Comparison of ENCODE assay signal across 8 cellular contexts in the genomic region with DNA sequence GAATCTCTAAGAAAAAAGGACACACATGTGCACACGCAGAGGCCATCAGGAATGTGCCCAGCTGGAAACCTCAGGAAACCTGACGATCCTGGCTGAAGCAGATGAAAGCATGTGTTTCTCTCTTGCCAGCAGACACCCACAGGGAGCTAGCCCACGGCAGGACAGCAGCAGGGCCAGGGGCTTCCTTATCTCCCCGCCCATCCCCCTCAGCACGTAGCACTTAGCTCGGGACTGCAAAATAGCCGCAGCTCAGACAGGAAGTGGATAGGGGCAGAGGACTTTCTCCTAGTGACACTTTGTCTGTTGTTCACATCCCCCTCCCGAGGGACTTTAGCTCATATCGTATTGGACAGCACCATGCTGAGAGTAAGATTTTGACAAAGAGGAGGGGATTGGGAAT.
DNase-seq lines count a peak whose midpoint lies in the region; ATAC-seq and TF ChIP-seq lines count a peak whose summit lies in the region.

No MANE protein-coding gene starts in this region.

- H3K27ac Mint-ChIP-seq in naive B cell, result peak overlapping the region; percentile 93 to 98 (median 98)

- no peaks in the 10 kb centered on the region for H3K9me3 Mint-ChIP-seq in naive B cell

- peak; percentile 0 for ATAC-seq in HG03442 (IDR thresholded peaks at IDR 0.05; ENCODE audit: unreplicated experiment)
- no peak for ATAC-seq in naive B cell (ENCODE audit: low read depth in 2 of 2)

- peaks cover 22 to 26% of the 10 kb centered on the region in 2 donors for H3K36me3 Mint-ChIP-seq in naive B cell

- peak overlapping the region; percentile 72 to 93 (median 82) for H3K4me3 Mint-ChIP-seq in naive B cell

- peaks cover 61 to 92% (median 90%) of the 10 kb centered on the region in 3 donors for H3K4me1 Mint-ChIP-seq in naive B cell

- H3K27me3 Mint-ChIP-seq in naive B cell, result no peaks in the 10 kb centered on the region

- DNase-seq in GM12864 (ENCODE audit: low read depth) (no peak), adrenal gland (peak in 3 of 7 donors; percentile 19 to 42 (median 26)), naive B cell (no peak), globus pallidus (ENCODE audit: low spot score) (no peak), NCI-H1417 treated with DMSO at 0.1 percent for 48 hours (lab: John Stamatoyannopoulos, UW) (no peak), NCI-H446 (lab: John Stamatoyannopoulos, UW) (no peak), NCI-H2081 (lab: John Stamatoyannopoulos, UW) (no peak)

- H3K27ac ChIP-seq in adrenal gland, result peak overlapping the region in 4 of 5 donors; percentile 9 to 95 (median 45)

- TF ChIP-seq CTCF in GM12864 (IDR thresholded peaks at IDR 0.05; ENCODE audit: low read depth, low read length, missing control alignments) (no peak), adrenal gland (IDR thresholded peaks at IDR 0.05) (no peak)

- peaks cover 10 to 31% of the 10 kb centered on the region in 2 donors for H3K4me1 ChIP-seq in adrenal gland (replicated peaks in 1 of 2)

- 51 to 58% (median 55%) methylated on average over 8 to 9 of the region's 9 CpGs for WGBS in adrenal gland, 4 donors

- TF ChIP-seq POLR2A in adrenal gland (IDR thresholded peaks at IDR 0.05), result no peak

- H3K9me3 ChIP-seq in adrenal gland (replicated peaks in 1 of 3), result no peaks in the 10 kb centered on the region

- peaks cover 0 to 24% of the 10 kb centered on the region in 2 donors for H3K36me3 ChIP-seq in adrenal gland (replicated peaks in 1 of 2)

- no peaks in the 10 kb centered on the region for H3K27me3 ChIP-seq in adrenal gland

- H3K4me3 ChIP-seq in GM12864 (ENCODE audit: low read depth, low read length) (peak overlapping the region; percentile 11; the same call in 1 of the 2 replicates), adrenal gland (no peak overlapping the region)

- intact Hi-C loops in adrenal gland (cut with DNase I), result no loop called here
